10 cellular contexts compared by ENCODE assay signal in the genomic region with DNA sequence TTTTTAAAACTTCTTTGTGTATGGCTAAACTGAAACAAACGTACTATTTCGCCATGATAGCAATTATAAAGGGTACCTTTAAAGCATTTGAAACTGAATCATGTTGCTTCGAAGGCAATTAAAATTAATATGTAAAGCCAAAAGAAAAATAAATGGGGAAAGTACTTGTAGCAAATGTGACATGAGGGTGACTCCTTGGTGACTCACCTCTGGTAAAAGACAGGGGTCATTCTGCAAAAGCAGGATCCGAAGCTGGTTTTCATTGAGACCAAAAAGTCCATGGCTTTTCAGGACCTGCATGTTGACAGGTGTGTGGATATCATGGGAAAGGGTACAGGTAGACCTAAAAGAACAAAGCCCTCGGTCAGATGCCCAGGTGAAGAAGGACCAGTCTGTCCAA. TPM values are rescaled to one million over a fixed set of nuclear protein-coding genes. Genes with fewer than 3 reads are reported as not detected.
A peak's percentile ranks its signal among the peaks of the same experiment; 100 is the strongest.
DNase-seq lines count a peak whose midpoint lies in the region; ATAC-seq, FAIRE-seq and TF ChIP-seq lines count a peak whose summit lies in the region.
"Had no signal": no experiment of that assay in that cellular context is flagged by ENCODE, and none has a peak within 500 bp of the region (broad histone marks: within the 10 kb centered on the region; RNA-seq: fewer than 3 reads in every experiment).

No MANE protein-coding gene starts in this region.

- H3K9me3 Mint-ChIP-seq in CD8-positive, alpha-beta memory T cell, result no peaks in the 10 kb centered on the region

- H3K9ac ChIP-seq in GM12878 (ENCODE audit: control insufficient read depth, insufficient read depth, low read length), result peak overlapping the region; percentile 83; the same call in 1 of the 2 replicates

- intact Hi-C loops in GM12878 (cut with micrococcal nuclease; ENCODE audit: unreplicated experiment), result no loop called here

- ATAC-seq in GM12878 (no peak), GM19397 (IDR thresholded peaks at IDR 0.05; ENCODE audit: unreplicated experiment) (no peak), omental fat pad (ENCODE audit: low FRiP score) (no peak)

- H3K4me3 ChIP-seq in CD8-positive, alpha-beta memory T cell (ENCODE audit: low read length), result no peak overlapping the region
- H3K4me3 ChIP-seq in GM12878 (peak overlapping the region; percentile 78; the same call in 1 of the 2 replicates), muscle layer of duodenum (ENCODE audit: low read depth in 1 of 2, low read length in 2 of 2) (peak overlapping the region; percentile 46 to 87)

- no peak overlapping the region for H3K27ac Mint-ChIP-seq in CD8-positive, alpha-beta memory T cell

- SMC1A ChIA-PET in GM12878 (lab: Charles Lee; ENCODE audit: uncharacterized antibody, unreplicated experiment), result interaction anchor here (0.5 to 1.9 kb wide), 5 partner anchors 11 to 403 kb away, joined by 3 to 6 read pairs (median 3); no protein-coding TSS in a partner anchor

- peak overlapping the region; percentile 90 for H3K4me2 ChIP-seq in GM12878 (ENCODE audit: control insufficient read depth, insufficient read depth)

- no peaks in the 10 kb centered on the region for H4K20me1 ChIP-seq in GM12878 (ENCODE audit: control insufficient read depth, insufficient read depth)

- peaks cover 22% of the 10 kb centered on the region for H3K79me2 ChIP-seq in GM12878 (ENCODE audit: control insufficient read depth, insufficient read depth, low read length)

- H3K27me3 Mint-ChIP-seq in CD8-positive, alpha-beta memory T cell, result peaks cover 0 to 1% of the 10 kb centered on the region in 2 donors

- no peak for TF ChIP-seq CTCF in GM12878 (IDR thresholded peaks at IDR 0.05 in 2 of 3, conservative IDR thresholded peaks at IDR 0.05 in 1 of 3; ENCODE audit: control insufficient read depth in 2 of 3, extremely low read depth in 1 of 3, insufficient read depth in 1 of 3, low read depth in 3 of 3, low read length in 3 of 3)
- TF ChIP-seq CTCF in omental fat pad (IDR thresholded peaks at IDR 0.05), result no peak

- TF ChIP-seq RAD21 in GM12878 (IDR thresholded peaks at IDR 0.05; ENCODE audit: insufficient read depth, low read depth, low read length), result no peak

- TSS peak; percentile 56 for BruUV-seq in GM12878 (replicated peaks; lab: Mats Ljungman, UMichigan)

- TF ChIP-seq EP300 in GM12878 (IDR thresholded peaks at IDR 0.05; ENCODE audit: borderline replicate concordance in 1 of 2, control insufficient read depth in 1 of 2, low read depth in 2 of 2, low read length in 2 of 2), result no peak

- 87% methylated on average over 5 of the region's 5 CpGs for WGBS in GM12878 (ENCODE audit: insufficient coverage, insufficient replicate concordance, low lambda C conversion rate, missing lambda C conversion rate)

- H3K4me1 Mint-ChIP-seq in CD8-positive, alpha-beta memory T cell, result peaks cover 12 to 28% (median 25%) of the 10 kb centered on the region in 3 donors

- TF ChIP-seq POLR2A in GM12878 (IDR thresholded peaks at IDR 0.05; ENCODE audit: low read depth, low read length), result no peak

- H3K36me3 ChIP-seq in CD8-positive, alpha-beta memory T cell (ENCODE audit: insufficient read depth, low read length), result no peaks in the 10 kb centered on the region
- peaks cover 0 to 13% of the 10 kb centered on the region in 2 experiments; a peak in 2 of 4 replicates for H3K36me3 ChIP-seq in GM12878 (ENCODE audit: control insufficient read depth in 2 of 2, insufficient read depth in 2 of 2, low read length in 1 of 2)
- peaks cover 2 to 9% of the 10 kb centered on the region in 2 donors for H3K36me3 ChIP-seq in muscle layer of duodenum (ENCODE audit: control insufficient read depth in 1 of 2, insufficient read depth in 2 of 2, low read length in 2 of 2)

- peaks cover 0 to 3% (median 3%) of the 10 kb centered on the region in 3 donors for H3K36me3 Mint-ChIP-seq in CD8-positive, alpha-beta memory T cell

- H3K27ac ChIP-seq in CD8-positive, alpha-beta memory T cell (ENCODE audit: low read depth, low read length), result no peak overlapping the region
- H3K27ac ChIP-seq in GM12878 (ENCODE audit: control insufficient read depth, insufficient read depth) (peak overlapping the region; percentile 78; the same call in 1 of the 2 replicates), muscle layer of duodenum (ENCODE audit: low read length) (no peak overlapping the region)

- no peak for FAIRE-seq in GM12878 (lab: Jason Lieb, UNC)
- FAIRE-seq: endometrium had no signal

- no peaks in the 10 kb centered on the region for H3K27me3 ChIP-seq in CD8-positive, alpha-beta memory T cell (ENCODE audit: insufficient read depth, low read length, poor library complexity, severe bottlenecking)
- no peaks in the 10 kb centered on the region for H3K27me3 ChIP-seq in GM12878 (replicated peaks in 1 of 2; ENCODE audit: control insufficient read depth in 2 of 2, insufficient read depth in 2 of 2, low read length in 1 of 2)
- no peaks in the 10 kb centered on the region for H3K27me3 ChIP-seq in muscle layer of duodenum (ENCODE audit: low read depth, low read length)

- H3K9me3 ChIP-seq in CD8-positive, alpha-beta memory T cell (ENCODE audit: low read length), result no peaks in the 10 kb centered on the region
- H3K9me3 ChIP-seq in GM12878 (replicated peaks; ENCODE audit: control insufficient read depth, insufficient read depth, low read length) (no peaks in the 10 kb centered on the region), muscle layer of duodenum (ENCODE audit: control insufficient read depth in 1 of 2, low read length in 2 of 2) (no peaks in the 10 kb centered on the region)

- in situ Hi-C loops in GM12878 (cut with MboI), result no loop called here

- CTCF ChIA-PET in CD8-positive, alpha-beta memory T cell (lab: Charles Lee), result interaction anchor here (1.4 to 3.0 kb wide), 2 partner anchors 16 to 41 kb away, joined by 3 to 9 read pairs; no protein-coding TSS in a partner anchor
- CTCF ChIA-PET in GM12878 (lab: Yijun Ruan, JAX), result interaction anchor here (1.5 to 8.0 kb wide), 3 partner anchors 8 to 41 kb away, joined by 5 to 42 read pairs (median 7); no protein-coding TSS in a partner anchor

- no peak overlapping the region for H2AFZ ChIP-seq in GM12878 (ENCODE audit: control insufficient read depth, low read depth, low read length)

- RAD21 ChIA-PET in GM12878 (lab: Charles Lee; ENCODE audit: unreplicated experiment), result interaction anchor here (1.0 to 1.1 kb wide), 3 partner anchors 61 to 148 kb away, joined by 3 read pairs; no protein-coding TSS in a partner anchor

- POLR2A ChIA-PET in CD8-positive, alpha-beta memory T cell (lab: Charles Lee), result interaction anchor here (0.6 kb wide), 1 partner anchor 392 kb away, joined by 9 read pairs; no protein-coding TSS in a partner anchor
- POLR2A ChIA-PET in GM12878 (lab: Charles Lee), result no interaction called here

- peak overlapping the region; percentile 6 to 86 (median 80) for H3K4me3 Mint-ChIP-seq in CD8-positive, alpha-beta memory T cell

- no peaks in the 10 kb centered on the region for H3K4me1 ChIP-seq in CD8-positive, alpha-beta memory T cell (ENCODE audit: insufficient read depth, low read length)
- H3K4me1 ChIP-seq in GM12878 (ENCODE audit: control insufficient read depth, insufficient read depth, low read length) (no peaks in the 10 kb centered on the region; the same call in 1 of the 2 replicates), muscle layer of duodenum (ENCODE audit: control insufficient read depth in 1 of 2, insufficient read depth in 2 of 2, low read length in 2 of 2) (peaks cover 0 to 16% of the 10 kb centered on the region in 2 donors)

- no peak for DNase-seq in CD8-positive, alpha-beta memory T cell
- DNase-seq in LHCN-M2 (ENCODE audit: low read depth) (peak; percentile 52), GM12878 (ENCODE audit: low read depth, low spot score) (no peak), NCI-H82 treated with DMSO at 0.1 percent for 48 hours (lab: John Stamatoyannopoulos, UW; ENCODE audit: unreplicated experiment) (no peak), omental fat pad (ENCODE audit: low spot score) (no peak)
- no peak for DNase-seq in activated CD4-positive, CD25-positive, alpha-beta regulatory T cell (lab: John Stamatoyannopoulos, UW)
- DNase-seq: NCI-H1694 treated with DMSO at 0.1 percent for 48 hours had no signal

RNA-seq across cellular contexts. Expression of a gene that starts 1.5 kb away (rescaled TPM):
- 10 to 100 TPM; 12.6 to 13.6 TPM for total RNA-seq in CD8-positive, alpha-beta memory T cell
- 1.1 TPM for polyA plus RNA-seq in CD8-positive, alpha-beta memory T cell
- 22.3 and 23.9 TPM in 2 replicates for total RNA-seq in LHCN-M2 (2014; rRNA removed)
- 9.1 TPM for polyA plus RNA-seq in LHCN-M2 (2012)
- 74.5 and 88.6 TPM in 2 replicates for total RNA-seq in GM12878 (2013; cell fraction: nucleolus; rRNA removed)
- total RNA-seq in GM12878 (2014; rRNA removed), result 4.7 and 4.8 TPM in 2 replicates
- 4.5 and 6.6 TPM in 2 replicates for total RNA-seq in GM12878 (2014; rRNA removed; fragmentation: Illumina TruSeq; extraction: Trizol)
- 10.5 and 10.6 TPM in 2 replicates for total RNA-seq in GM12878 (2021)
- 3.5 TPM for polyA plus RNA-seq in GM12878 (2011; ENCODE audit: low read depth)
- 16.3 and 19.9 TPM in 2 replicates for polyA plus RNA-seq in GM12878 (2011; rRNA removed)
- polyA plus RNA-seq in GM12878 (2011; cell fraction: cytosol; rRNA removed), result 19.2 and 20.8 TPM in 2 replicates
- polyA plus RNA-seq in GM12878 (2011; cell fraction: nucleus; rRNA removed), result 10.6 and 10.9 TPM in 2 replicates
- 3.4 and 6.4 TPM in 2 replicates for polyA plus RNA-seq in GM12878 (2012)
- 5.1 and 5.4 TPM in 2 replicates for polyA plus RNA-seq in GM12878 (2014; fragmentation: Illumina TruSeq; extraction: Trizol)
- under 1 TPM; 0.09 to 0.18 TPM for polyA plus RNA-seq in GM12878 (2014; fragmentation: Nextera tagmentation; extraction: Ambion mirVana)
- 10.8 and 11.5 TPM in 2 replicates for polyA plus RNA-seq in GM12878 (2014; rRNA removed)
- polyA plus RNA-seq in GM12878 (2016; fragmentation: Nextera tagmentation; extraction: Ambion mirVana), result 1 to 10 TPM; 4.6 to 5.2 TPM
- 8.2 and 11.6 TPM in 2 replicates for polyA minus RNA-seq in GM12878 (2011; rRNA and poly(A)+ RNA removed)
- polyA minus RNA-seq in GM12878 (2011; cell fraction: cytosol; rRNA and poly(A)+ RNA removed), result 11.1 and 11.6 TPM in 2 replicates
- 4.8 and 5.5 TPM in 2 replicates for polyA minus RNA-seq in GM12878 (2011; cell fraction: nucleus; rRNA and poly(A)+ RNA removed)
- total RNA-seq in omental fat pad, result 10 to 100 TPM; 16.8 to 23.3 (median 18.0) TPM

RNA-seq across cellular contexts. Expression of a gene that starts 53.1 kb away (rescaled TPM):
- 1 to 10 TPM; 1.1 to 1.2 TPM for total RNA-seq in CD8-positive, alpha-beta memory T cell
- not detected for polyA plus RNA-seq in CD8-positive, alpha-beta memory T cell
- total RNA-seq in LHCN-M2 (2014; rRNA removed) (2.5 and 3.3 TPM in 2 replicates), GM12878 (2014; rRNA removed) (0.16 and 0.23 TPM in 2 replicates), GM12878 (2014; rRNA removed; fragmentation: Illumina TruSeq; extraction: Trizol) (0.22 and 0.28 TPM in 2 replicates), GM12878 (2021) (0.74 and 0.82 TPM in 2 replicates), omental fat pad (1 to 10 TPM; 1.2 to 1.6 (median 1.4) TPM)
- polyA plus RNA-seq in LHCN-M2 (2012), result 5.8 TPM
- total RNA-seq in GM12878 (2013; cell fraction: nucleolus; rRNA removed), result 0.81 and 0.84 TPM in 2 replicates
- 0.12 TPM for polyA plus RNA-seq in GM12878 (2011; ENCODE audit: low read depth)
- polyA plus RNA-seq in GM12878 (2011; rRNA removed) (0.20 and 0.30 TPM in 2 replicates), GM12878 (2014; fragmentation: Illumina TruSeq; extraction: Trizol) (0.32 TPM in 2 replicates), GM12878 (2014; fragmentation: Nextera tagmentation; extraction: Ambion mirVana) (under 1 TPM; 0.02 to 0.05 TPM), GM12878 (2014; rRNA removed) (0.19 and 0.27 TPM in 2 replicates), GM12878 (2016; fragmentation: Nextera tagmentation; extraction: Ambion mirVana) (under 1 TPM; 0.03 to 0.05 TPM)
- polyA plus RNA-seq in GM12878 (2011; cell fraction: cytosol; rRNA removed), result 0.27 and 0.42 TPM in 2 replicates
- polyA plus RNA-seq in GM12878 (2011; cell fraction: nucleus; rRNA removed), result 0.66 and 0.94 TPM in 2 replicates
- polyA plus RNA-seq in GM12878 (2012), result 0.19 and 0.27 TPM in 2 replicates
- polyA minus RNA-seq in GM12878 (2011; rRNA and poly(A)+ RNA removed), result 0.51 and 0.93 TPM in 2 replicates
- polyA minus RNA-seq in GM12878 (2011; cell fraction: cytosol; rRNA and poly(A)+ RNA removed), result 0.27 and 0.52 TPM in 2 replicates
- 0.85 and 2.0 TPM in 2 replicates for polyA minus RNA-seq in GM12878 (2011; cell fraction: nucleus; rRNA and poly(A)+ RNA removed)
